Comparison of ENCODE assay signal across 1 cellular context in genomic region chr2:160063266-160063665, GRCh38.
TF ChIP-seq lines count a peak whose summit lies in the region.

No MANE protein-coding gene starts in this region.

TF ChIP-seq in SK-N-SH, 30 proteins besides CTCF, POLR2A, EP300 and RAD21 (continued from another document):
- TF ChIP-seq USF1 (IDR thresholded peaks at IDR 0.05; ENCODE audit: borderline replicate concordance, low read depth) (no peak), FOXM1 (IDR thresholded peaks at IDR 0.05; ENCODE audit: low read depth) (no peak), USF2 (IDR thresholded peaks at IDR 0.05; ENCODE audit: borderline replicate concordance, low read depth, low read length) (no peak), RCOR1 (IDR thresholded peaks at IDR 0.05; ENCODE audit: low read length) (no peak), IRF3 (IDR thresholded peaks at IDR 0.05; ENCODE audit: low read depth, low read length) (no peak), REST (IDR thresholded peaks at IDR 0.05; ENCODE audit: low read depth, low read length) (no peak)
